Comparison of ENCODE assay signal across 21 cellular contexts in genomic region chr5:150146235-150146634, GRCh38. TPM values are rescaled to one million over a fixed set of nuclear protein-coding genes. Genes with fewer than 3 reads are reported as not detected.
A peak's percentile ranks its signal among the peaks of the same experiment; 100 is the strongest.
DNase-seq lines count a peak whose midpoint lies in the region; ATAC-seq and TF ChIP-seq lines count a peak whose summit lies in the region.
"Had no signal": no experiment of that assay in that cellular context is flagged by ENCODE, and none has a peak within 500 bp of the region (broad histone marks: within the 10 kb centered on the region; RNA-seq: fewer than 3 reads in every experiment).

No MANE protein-coding gene starts in this region.

- TF ChIP-seq CTCF in chondrocyte (IDR thresholded peaks at IDR 0.05) (no peak), nephron progenitor cell (IDR thresholded peaks at IDR 0.05) (no peak), thyroid gland (IDR thresholded peaks at IDR 0.05) (no peak), type B pancreatic cell (conservative IDR thresholded peaks at IDR 0.05) (no peak)

- peaks cover 0 to 12% of the 10 kb centered on the region in 2 donors for H3K4me1 ChIP-seq in thyroid gland

- H3K27me3 Mint-ChIP-seq in activated naive CD8-positive, alpha-beta T cell treated with anti-CD3 and anti-CD28 coated beads, Interleukin-2, amount 10 ng/mL, durations not matched to agents 7 days and 5 days: peaks cover 2% of the 10 kb centered on the region
- H3K27me3 Mint-ChIP-seq in activated naive CD8-positive, alpha-beta T cell treated with anti-CD3 and anti-CD28 coated beads for 36 hours: no peaks in the 10 kb centered on the region
- no peaks in the 10 kb centered on the region for H3K27me3 Mint-ChIP-seq in chondrocyte (ENCODE audit: low read depth)
- H3K27me3 Mint-ChIP-seq in nephron progenitor cell (ENCODE audit: low read depth, poor library complexity): peaks cover 3% of the 10 kb centered on the region
- no peaks in the 10 kb centered on the region for H3K27me3 Mint-ChIP-seq in type B pancreatic cell
- H3K27me3 Mint-ChIP-seq: activated naive CD8-positive, alpha-beta T cell had no signal

- H3K36me3 Mint-ChIP-seq in activated naive CD8-positive, alpha-beta T cell treated with anti-CD3 and anti-CD28 coated beads, Interleukin-2, amount 10 ng/mL, durations not matched to agents 7 days and 5 days: peaks cover 16% of the 10 kb centered on the region
- no peaks in the 10 kb centered on the region for H3K36me3 Mint-ChIP-seq in activated naive CD8-positive, alpha-beta T cell treated with anti-CD3 and anti-CD28 coated beads for 36 hours
- H3K36me3 Mint-ChIP-seq in chondrocyte (ENCODE audit: low read depth) (peaks cover 21% of the 10 kb centered on the region), nephron progenitor cell (ENCODE audit: low read depth) (peaks cover 5% of the 10 kb centered on the region), type B pancreatic cell (peaks cover 3% of the 10 kb centered on the region)
- H3K36me3 Mint-ChIP-seq: activated naive CD8-positive, alpha-beta T cell had no signal

- H3K4me3 Mint-ChIP-seq in activated naive CD8-positive, alpha-beta T cell treated with anti-CD3 and anti-CD28 coated beads, Interleukin-2, amount 10 ng/mL, durations not matched to agents 7 days and 5 days: no peak overlapping the region
- H3K4me3 Mint-ChIP-seq in activated naive CD8-positive, alpha-beta T cell treated with anti-CD3 and anti-CD28 coated beads for 36 hours: no peak overlapping the region
- H3K4me3 Mint-ChIP-seq in chondrocyte (ENCODE audit: unreplicated experiment) (no peak overlapping the region), nephron progenitor cell (no peak overlapping the region), type B pancreatic cell (no peak overlapping the region)
- H3K4me3 Mint-ChIP-seq: activated naive CD8-positive, alpha-beta T cell had no signal

- H3K4me3 ChIP-seq in thyroid gland (replicated peaks in 1 of 3): no peak overlapping the region
- H3K4me3 ChIP-seq: cardiac muscle cell had no signal

- no peaks in the 10 kb centered on the region for H3K36me3 ChIP-seq in thyroid gland
- H3K36me3 ChIP-seq: cardiac muscle cell had no signal

- H3K9me3 Mint-ChIP-seq in activated naive CD8-positive, alpha-beta T cell treated with anti-CD3 and anti-CD28 coated beads, Interleukin-2, amount 10 ng/mL, durations not matched to agents 7 days and 5 days: no peaks in the 10 kb centered on the region
- no peaks in the 10 kb centered on the region for H3K9me3 Mint-ChIP-seq in activated naive CD8-positive, alpha-beta T cell treated with anti-CD3 and anti-CD28 coated beads for 36 hours
- H3K9me3 Mint-ChIP-seq in chondrocyte (ENCODE audit: low read depth) (no peaks in the 10 kb centered on the region), nephron progenitor cell (no peaks in the 10 kb centered on the region), type B pancreatic cell (no peaks in the 10 kb centered on the region)

- TF ChIP-seq POLR2A in thyroid gland (IDR thresholded peaks at IDR 0.05): no peak

- no peaks in the 10 kb centered on the region for H3K9me3 ChIP-seq in thyroid gland

- no peak for DNase-seq in activated naive CD8-positive, alpha-beta T cell treated with anti-CD3 and anti-CD28 coated beads, Interleukin-2, amount 10 ng/mL, durations not matched to agents 7 days and 5 days
- no peak for DNase-seq in activated naive CD8-positive, alpha-beta T cell treated with anti-CD3 and anti-CD28 coated beads for 36 hours
- no peak for DNase-seq in chondrocyte (ENCODE audit: low spot score)
- no peak for DNase-seq in nephron progenitor cell
- DNase-seq in thyroid gland: no peak
- no peak for DNase-seq in type B pancreatic cell (ENCODE audit: extremely low spot score, unreplicated experiment)
- DNase-seq in COLO668 (lab: John Stamatoyannopoulos, UW; ENCODE audit: unreplicated experiment): no peak
- no peak for DNase-seq in DMS53 treated with DMSO at 0.1 percent for 48 hours (lab: John Stamatoyannopoulos, UW; ENCODE audit: unreplicated experiment)
- DNase-seq: 8988T; activated CD4-positive, CD25-positive, alpha-beta regulatory T cell; effector CD8-positive, alpha-beta T cell; kidney; NCI-H1105 treated with DMSO at 0.1 percent for 48 hours; occipital lobe; T-helper 9 cell had no signal

- no peak for ATAC-seq in activated naive CD8-positive, alpha-beta T cell treated with anti-CD3 and anti-CD28 coated beads, Interleukin-2, amount 10 ng/mL, durations not matched to agents 7 days and 5 days (ENCODE audit: low read depth)

- no peaks in the 10 kb centered on the region for H3K27me3 ChIP-seq in thyroid gland
- H3K27me3 ChIP-seq: cardiac muscle cell had no signal

- intact Hi-C loops in thyroid gland (cut with DNase I): no loop called here

- peak overlapping the region; percentile 13 for H3K27ac Mint-ChIP-seq in activated naive CD8-positive, alpha-beta T cell treated with anti-CD3 and anti-CD28 coated beads, Interleukin-2, amount 10 ng/mL, durations not matched to agents 7 days and 5 days
- no peak overlapping the region for H3K27ac Mint-ChIP-seq in activated naive CD8-positive, alpha-beta T cell treated with anti-CD3 and anti-CD28 coated beads for 36 hours
- H3K27ac Mint-ChIP-seq in chondrocyte (ENCODE audit: unreplicated experiment): peak overlapping the region; percentile 100
- H3K27ac Mint-ChIP-seq in nephron progenitor cell: peak overlapping the region; percentile 52
- no peak overlapping the region for H3K27ac Mint-ChIP-seq in type B pancreatic cell
- H3K27ac Mint-ChIP-seq: activated naive CD8-positive, alpha-beta T cell had no signal

- POLR2A ChIA-PET in activated naive CD8-positive, alpha-beta T cell treated with anti-CD3 and anti-CD28 coated beads, Interleukin-2, amount 10 ng/mL, durations not matched to agents 7 days and 5 days (lab: Charles Lee): interaction anchor here (0.9 kb wide), 1 partner anchor 11 kb away, joined by 3 read pairs; no protein-coding TSS in a partner anchor

- peaks cover 46% of the 10 kb centered on the region for H3K4me1 Mint-ChIP-seq in activated naive CD8-positive, alpha-beta T cell treated with anti-CD3 and anti-CD28 coated beads, Interleukin-2, amount 10 ng/mL, durations not matched to agents 7 days and 5 days
- H3K4me1 Mint-ChIP-seq in activated naive CD8-positive, alpha-beta T cell treated with anti-CD3 and anti-CD28 coated beads for 36 hours: peaks cover 4% of the 10 kb centered on the region
- peaks cover 94% of the 10 kb centered on the region for H3K4me1 Mint-ChIP-seq in chondrocyte (ENCODE audit: low read depth)
- peaks cover 84% of the 10 kb centered on the region for H3K4me1 Mint-ChIP-seq in nephron progenitor cell
- H3K4me1 Mint-ChIP-seq in type B pancreatic cell (ENCODE audit: unreplicated experiment): peaks cover 60% of the 10 kb centered on the region

- H3K27ac ChIP-seq in thyroid gland: peak overlapping the region in 2 of 3 donors; percentile 46 to 63
- H3K27ac ChIP-seq: cardiac muscle cell had no signal

- 80 to 90% methylated on average over 5 of the region's 5 CpGs for WGBS in thyroid gland, 2 donors

RNA-seq across cellular contexts. Expression of gene PDGFRB, which starts 9.4 kb away (rescaled TPM):
- 10 to 100 TPM; 33.4 to 41.5 TPM for total RNA-seq in activated naive CD8-positive, alpha-beta T cell treated with anti-CD3 and anti-CD28 coated beads, Interleukin-2, amount 10 ng/mL, durations not matched to agents 7 days and 5 days
- 1 to 10 TPM; 1.1 to 1.5 TPM for total RNA-seq in activated naive CD8-positive, alpha-beta T cell treated with anti-CD3 and anti-CD28 coated beads for 36 hours
- total RNA-seq in chondrocyte (331 to 532 TPM (median 499 TPM) in 3 replicates), thyroid gland (100 to 1,000 TPM in 2 of 4 donors, 10 to 100 TPM in 2; 47.3 to 108 (median 84.8) TPM), type B pancreatic cell (ENCODE audit: low replicate concordance) (3.3 and 74.8 TPM in 2 replicates)

RNA-seq across cellular contexts. Expression of gene CDX1, which starts 20.3 kb away (rescaled TPM):
- not detected for total RNA-seq in activated naive CD8-positive, alpha-beta T cell treated with anti-CD3 and anti-CD28 coated beads, Interleukin-2, amount 10 ng/mL, durations not matched to agents 7 days and 5 days
- not detected for total RNA-seq in activated naive CD8-positive, alpha-beta T cell treated with anti-CD3 and anti-CD28 coated beads for 36 hours
- total RNA-seq in chondrocyte: 0.44 to 0.57 TPM in 2 of 3 replicates, not detected in the other
- total RNA-seq in thyroid gland: not detected
- 5.0 and 13.4 TPM in 2 replicates for total RNA-seq in type B pancreatic cell (ENCODE audit: low replicate concordance)
- total RNA-seq: activated CD8-positive, alpha-beta memory T cell treated with anti-CD3 and anti-CD28 coated beads for 36 hours; cardiac muscle cell; kidney; LHCN-M2; occipital lobe; SK-MEL-5; subcutaneous adipose tissue had no signal

RNA-seq across cellular contexts. Expression of gene SLC6A7, which starts 43.6 kb away (rescaled TPM):
- not detected for total RNA-seq in activated naive CD8-positive, alpha-beta T cell treated with anti-CD3 and anti-CD28 coated beads, Interleukin-2, amount 10 ng/mL, durations not matched to agents 7 days and 5 days
- not detected for total RNA-seq in activated naive CD8-positive, alpha-beta T cell treated with anti-CD3 and anti-CD28 coated beads for 36 hours
- total RNA-seq in chondrocyte (0.15 TPM in 1 of 3 replicates, not detected in the others), thyroid gland (not detected), type B pancreatic cell (ENCODE audit: low replicate concordance) (0.10 and 0.38 TPM in 2 replicates)
- total RNA-seq: activated CD8-positive, alpha-beta memory T cell treated with anti-CD3 and anti-CD28 coated beads for 36 hours; cardiac muscle cell; kidney; LHCN-M2; SK-MEL-5 had no signal

RNA-seq across cellular contexts. Expression of gene CSF1R, which starts 59.9 kb away (rescaled TPM):
- total RNA-seq in activated naive CD8-positive, alpha-beta T cell treated with anti-CD3 and anti-CD28 coated beads, Interleukin-2, amount 10 ng/mL, durations not matched to agents 7 days and 5 days: 1 to 10 TPM; 3.4 to 3.6 TPM
- total RNA-seq in activated naive CD8-positive, alpha-beta T cell treated with anti-CD3 and anti-CD28 coated beads for 36 hours: not detected
- total RNA-seq in chondrocyte (0.62 to 1.7 TPM (median 0.65 TPM) in 3 replicates), thyroid gland (10 to 100 TPM in 3 of 4 donors, 1 to 10 TPM in 1; 9.1 to 14.1 (median 11.4) TPM), type B pancreatic cell (ENCODE audit: low replicate concordance) (1.6 and 4.0 TPM in 2 replicates)
- total RNA-seq: activated CD8-positive, alpha-beta memory T cell treated with anti-CD3 and anti-CD28 coated beads for 36 hours; cardiac muscle cell; SK-MEL-5 had no signal

Comparison
In these comparisons a context has a peak if more than half of its experiments do, and no peak if none do; other contexts are left out.
1. H3K27ac Mint-ChIP-seq: peak in activated naive CD8-positive, alpha-beta T cell treated with anti-CD3 and anti-CD28 coated beads, Interleukin-2, amount 10 ng/mL, durations not matched to agents 7 days and 5 days (single experiment), chondrocyte (single experiment) and nephron progenitor cell (single experiment); none in activated naive CD8-positive, alpha-beta T cell treated with anti-CD3 and anti-CD28 coated beads for 36 hours (single experiment) and type B pancreatic cell (single experiment).